ENCODE assay signal across 30 cellular contexts in the genomic region with DNA sequence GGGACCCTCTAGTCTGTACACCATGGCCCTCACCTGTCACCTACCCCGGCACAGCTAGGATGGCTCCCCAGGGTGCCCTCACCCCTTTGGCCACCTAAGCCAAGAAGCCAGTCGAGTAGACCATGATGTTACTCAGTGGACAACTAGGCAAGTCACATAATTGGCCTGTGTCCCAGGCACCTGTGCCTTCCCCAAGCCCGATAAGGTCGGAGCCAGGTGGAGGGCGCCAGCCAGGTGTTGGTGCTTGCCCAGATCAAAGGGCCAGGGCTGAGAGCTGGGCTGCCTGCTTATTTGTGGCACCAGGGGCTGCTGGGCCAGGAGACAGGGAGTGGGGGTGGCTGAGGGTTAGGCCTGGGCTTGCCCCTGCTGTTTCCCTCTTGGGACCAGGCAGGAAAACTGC. TPM values are rescaled to one million over a fixed set of nuclear protein-coding genes. Genes with fewer than 3 reads are reported as not detected.
DNase-seq lines count a peak whose midpoint lies in the region; ATAC-seq and TF ChIP-seq lines count a peak whose summit lies in the region.
"Had no signal": no experiment of that assay in that cellular context is flagged by ENCODE, and none has a peak within 500 bp of the region (broad histone marks: within the 10 kb centered on the region; RNA-seq: fewer than 3 reads in every experiment).

No MANE protein-coding gene starts in this region.

- H3K4me1 ChIP-seq in lower lobe of right lung, result peaks cover 84% of the 10 kb centered on the region
- H3K4me1 ChIP-seq: foreskin keratinocyte had no signal

- TF ChIP-seq CTCF in VCaP (conservative IDR thresholded peaks at IDR 0.05) (no peak), lower lobe of right lung (IDR thresholded peaks at IDR 0.05) (no peak)

- no peaks in the 10 kb centered on the region for H3K9me3 ChIP-seq in lower lobe of right lung
- H3K9me3 ChIP-seq: ascending aorta, heart left ventricle, tibial nerve had no signal

- intact Hi-C loops in lower lobe of right lung (cut with DNase I), result no loop called here

- H3K36me3 ChIP-seq in lower lobe of right lung, result no peaks in the 10 kb centered on the region
- H3K36me3 ChIP-seq: ascending aorta, heart left ventricle, tibial nerve had no signal

- TF ChIP-seq RAD21 in Ishikawa (IDR thresholded peaks at IDR 0.05; ENCODE audit: low read depth), result no peak

- H3K27ac ChIP-seq in VCaP, result peak overlapping the region; percentile 65; the same call in 1 of the 2 replicates
- H3K27ac ChIP-seq in lower lobe of right lung, result peak overlapping the region; percentile 70
- peak overlapping the region; percentile 66 for H3K27ac ChIP-seq in substantia nigra (ENCODE audit: low read depth, low read length, poor library complexity, severe bottlenecking)
- H3K27ac ChIP-seq: foreskin keratinocyte, GM23248, heart left ventricle, tibial nerve had no signal

- no peak overlapping the region for H3K4me3 ChIP-seq in lower lobe of right lung
- H3K4me3 ChIP-seq: ascending aorta, GM23248, heart left ventricle, tibial nerve had no signal

- H3K4me1 Mint-ChIP-seq in stimulated activated naive B cell treated with anti-CD40 and anti-IgM and Interleukin-4, amounts not matched to agents 10 μg/mL and 1 μg/mL and 100 μg/mL, for 72 hours, result peaks cover 0 to 9% of the 10 kb centered on the region in 2 donors
- H3K4me1 Mint-ChIP-seq: T-helper 17 cell had no signal

- no peaks in the 10 kb centered on the region for H3K36me3 Mint-ChIP-seq in stimulated activated naive B cell treated with anti-CD40 and anti-IgM and Interleukin-4, amounts not matched to agents 10 μg/mL and 1 μg/mL and 100 μg/mL, for 72 hours
- H3K36me3 Mint-ChIP-seq: activated naive CD8-positive, alpha-beta T cell treated with anti-CD3 and anti-CD28 coated beads, Interleukin-2, amount 10 ng/mL, durations not matched to agents 7 days and 5 days; CD4-positive, CD25-positive, alpha-beta regulatory T cell had no signal

- peak in 1 of 2 donors; percentile 27 for ATAC-seq in lower lobe of right lung
- ATAC-seq in stimulated activated naive B cell treated with anti-CD40 and anti-IgM and Interleukin-4, amounts not matched to agents 10 μg/mL and 1 μg/mL and 100 μg/mL, for 72 hours (replicated peaks), result no peak
- ATAC-seq: activated CD4-positive, alpha-beta T cell treated with anti-CD3 and anti-CD28 coated beads for 36 hours; foreskin keratinocyte; heart left ventricle; naive thymus-derived CD4-positive, alpha-beta T cell; SK-N-SH treated with all-trans-retinoic acid at 6 μM for 48 hours; stimulated activated naive CD8-positive, alpha-beta T cell treated with anti-CD3 and anti-CD28 coated beads, Interleukin-15, amount 100 ng/mL, for 72 hours; T-helper 17 cell had no signal

- peaks cover 3 to 11% of the 10 kb centered on the region in 2 donors for H3K27me3 Mint-ChIP-seq in stimulated activated naive B cell treated with anti-CD40 and anti-IgM and Interleukin-4, amounts not matched to agents 10 μg/mL and 1 μg/mL and 100 μg/mL, for 72 hours
- H3K27me3 Mint-ChIP-seq: activated CD4-positive, alpha-beta T cell treated with anti-CD3 and anti-CD28 coated beads for 36 hours; activated naive CD8-positive, alpha-beta T cell treated with anti-CD3 and anti-CD28 coated beads, Interleukin-2, amount 10 ng/mL, durations not matched to agents 7 days and 5 days; CD4-positive, CD25-positive, alpha-beta regulatory T cell; stimulated activated naive CD8-positive, alpha-beta T cell treated with anti-CD3 and anti-CD28 coated beads, Interleukin-15, amount 100 ng/mL, for 72 hours; T-helper 17 cell had no signal

- DNase-seq in lower lobe of right lung, result no peak
- DNase-seq in substantia nigra (lab: John Stamatoyannopoulos, UW), result no peak
- no peak for DNase-seq in hepatic stellate cell (ENCODE audit: low spot score)
- DNase-seq in stimulated activated naive B cell treated with anti-CD40 and anti-IgM and Interleukin-4, amounts not matched to agents 10 μg/mL and 1 μg/mL and 100 μg/mL, for 72 hours, result no peak
- no peak for DNase-seq in stimulated activated CD4-positive, alpha-beta T cell treated with anti-CD3 and anti-CD28 coated beads, Interleukin-2, amount 100 ng/mL, for 48 hours
- DNase-seq: activated CD4-positive, alpha-beta T cell treated with anti-CD3 and anti-CD28 coated beads for 36 hours; activated effector memory CD4-positive, alpha-beta T cell treated with anti-CD3 and anti-CD28 coated beads, Interleukin-2, amount 50 U/mL, for 16 hours; activated naive CD8-positive, alpha-beta T cell treated with anti-CD3 and anti-CD28 coated beads, Interleukin-2, amount 10 ng/mL, durations not matched to agents 7 days and 5 days; activated T-cell treated with anti-CD3 and anti-CD28 coated beads for 4 hours; caudate nucleus; CD4-positive, CD25-positive, alpha-beta regulatory T cell; cortex of kidney; foreskin keratinocyte; GM23248; heart left ventricle; naive thymus-derived CD4-positive, alpha-beta T cell; NCI-H1048; NCI-H187; NCI-H2171 treated with DMSO at 0.1 percent for 48 hours; NCI-H748 treated with DMSO at 0.1 percent for 48 hours; occipital lobe; stimulated activated naive CD8-positive, alpha-beta T cell treated with anti-CD3 and anti-CD28 coated beads, Interleukin-15, amount 100 ng/mL, for 72 hours; T-helper 17 cell had no signal

- no peak overlapping the region for H3K27ac Mint-ChIP-seq in stimulated activated naive B cell treated with anti-CD40 and anti-IgM and Interleukin-4, amounts not matched to agents 10 μg/mL and 1 μg/mL and 100 μg/mL, for 72 hours
- H3K27ac Mint-ChIP-seq: activated CD4-positive, alpha-beta T cell treated with anti-CD3 and anti-CD28 coated beads for 36 hours; activated naive CD8-positive, alpha-beta T cell treated with anti-CD3 and anti-CD28 coated beads, Interleukin-2, amount 10 ng/mL, durations not matched to agents 7 days and 5 days; CD4-positive, CD25-positive, alpha-beta regulatory T cell; naive thymus-derived CD4-positive, alpha-beta T cell; stimulated activated naive CD8-positive, alpha-beta T cell treated with anti-CD3 and anti-CD28 coated beads, Interleukin-15, amount 100 ng/mL, for 72 hours; T-helper 17 cell had no signal

- no peaks in the 10 kb centered on the region for H3K27me3 ChIP-seq in lower lobe of right lung (ENCODE audit: low read depth)
- H3K27me3 ChIP-seq: ascending aorta, foreskin keratinocyte, heart left ventricle, tibial nerve had no signal

- 0 out of 2 replicates have a peak, but pooled peaks have one; percentile 17 for TF ChIP-seq EP300 in Ishikawa (IDR thresholded peaks at IDR 0.05; ENCODE audit: borderline replicate concordance)

- H3K9me3 Mint-ChIP-seq in stimulated activated naive B cell treated with anti-CD40 and anti-IgM and Interleukin-4, amounts not matched to agents 10 μg/mL and 1 μg/mL and 100 μg/mL, for 72 hours, result no peaks in the 10 kb centered on the region
- H3K9me3 Mint-ChIP-seq: activated naive CD8-positive, alpha-beta T cell treated with anti-CD3 and anti-CD28 coated beads, Interleukin-2, amount 10 ng/mL, durations not matched to agents 7 days and 5 days; CD4-positive, CD25-positive, alpha-beta regulatory T cell; naive thymus-derived CD4-positive, alpha-beta T cell; stimulated activated naive CD8-positive, alpha-beta T cell treated with anti-CD3 and anti-CD28 coated beads, Interleukin-15, amount 100 ng/mL, for 72 hours had no signal

- no peak overlapping the region for H3K4me3 Mint-ChIP-seq in stimulated activated naive B cell treated with anti-CD40 and anti-IgM and Interleukin-4, amounts not matched to agents 10 μg/mL and 1 μg/mL and 100 μg/mL, for 72 hours
- H3K4me3 Mint-ChIP-seq: activated CD4-positive, alpha-beta T cell treated with anti-CD3 and anti-CD28 coated beads for 36 hours; activated naive CD8-positive, alpha-beta T cell treated with anti-CD3 and anti-CD28 coated beads, Interleukin-2, amount 10 ng/mL, durations not matched to agents 7 days and 5 days; CD4-positive, CD25-positive, alpha-beta regulatory T cell; naive thymus-derived CD4-positive, alpha-beta T cell; stimulated activated naive CD8-positive, alpha-beta T cell treated with anti-CD3 and anti-CD28 coated beads, Interleukin-15, amount 100 ng/mL, for 72 hours; T-helper 17 cell had no signal

TF ChIP-seq in Ishikawa, 13 proteins besides CTCF, POLR2A, EP300 and RAD21:
- TF ChIP-seq TAF1 (IDR thresholded peaks at IDR 0.05; ENCODE audit: low read depth) (no peak), NFIC (IDR thresholded peaks at IDR 0.05) (0 out of 2 replicates have a peak, but pooled peaks have one; percentile 24), TCF12 (IDR thresholded peaks at IDR 0.05; ENCODE audit: low read depth) (peak; percentile 68)
- TF ChIP-seq, protein P1, sequence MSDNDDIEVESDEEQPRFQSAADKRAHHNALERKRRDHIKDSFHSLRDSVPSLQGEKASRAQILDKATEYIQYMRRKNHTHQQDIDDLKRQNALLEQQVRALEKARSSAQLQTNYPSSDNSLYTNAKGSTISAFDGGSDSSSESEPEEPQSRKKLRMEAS (IDR thresholded peaks at IDR 0.05), result no peak

RNA-seq across cellular contexts. Expression of gene SPNS2, which starts 16.8 kb away (rescaled TPM):
- 42.0 TPM for total RNA-seq in lower lobe of right lung
- total RNA-seq: GM23248 had no signal

RNA-seq across cellular contexts. Expression of gene MYBBP1A, which starts 39.7 kb away (rescaled TPM):
- 38.8 TPM for total RNA-seq in lower lobe of right lung

RNA-seq across cellular contexts. Expression of gene GGT6, which starts 44.9 kb away (rescaled TPM):
- total RNA-seq in lower lobe of right lung, result 3.7 TPM
- total RNA-seq: activated CD4-positive, alpha-beta T cell treated with anti-CD3 and anti-CD28 coated beads for 36 hours; activated naive CD8-positive, alpha-beta T cell treated with anti-CD3 and anti-CD28 coated beads, Interleukin-2, amount 10 ng/mL, durations not matched to agents 7 days and 5 days; ascending aorta; CD4-positive, CD25-positive, alpha-beta regulatory T cell; GM23248; heart left ventricle; LHCN-M2; mesenteric fat pad; naive thymus-derived CD4-positive, alpha-beta T cell; occipital lobe; T-helper 17 cell; tibial nerve had no signal
